8 cellular contexts compared by ENCODE assay signal in genomic region chr20:50690979-50691584, GRCh38. TPM values are rescaled to one million over a fixed set of nuclear protein-coding genes. Genes with fewer than 3 reads are reported as not detected.
DNase-seq lines count a peak whose midpoint lies in the region; ATAC-seq, FAIRE-seq and TF ChIP-seq lines count a peak whose summit lies in the region.

RIPOR3 (minus strand) TSS chr20:50691542; CDS start chr20:50691128, 414 bp downstream.

- no peak within 1 kb of the TSS for H3K4me3 ChIP-seq in GM12878

- no peaks in the 10 kb centered on the region for H3K4me1 ChIP-seq in GM12878 (ENCODE audit: control insufficient read depth, insufficient read depth, low read length)

- TF ChIP-seq POLR2A in GM12878 (IDR thresholded peaks at IDR 0.05; ENCODE audit: low read depth, low read length), result no peak

- no peak for TF ChIP-seq RAD21 in GM12878 (IDR thresholded peaks at IDR 0.05; ENCODE audit: insufficient read depth, low read depth, low read length)

- H3K79me2 ChIP-seq in GM12878 (ENCODE audit: control insufficient read depth, insufficient read depth, low read length), result no peaks in the 10 kb centered on the region

- SMC1A ChIA-PET in GM12878 (lab: Charles Lee; ENCODE audit: uncharacterized antibody, unreplicated experiment), result no interaction called here

- ATAC-seq in GM12878, result no peak
- ATAC-seq in HG03280 (IDR thresholded peaks at IDR 0.05; ENCODE audit: unreplicated experiment), result no peak

- no peaks in the 10 kb centered on the region for H3K9me3 ChIP-seq in GM12878 (replicated peaks; ENCODE audit: control insufficient read depth, insufficient read depth, low read length)

- in situ Hi-C loops in GM12878 (cut with MboI), result no loop called here

- no peak within 1 kb of the TSS for H3K27ac ChIP-seq in GM12878 (ENCODE audit: control insufficient read depth, insufficient read depth)

- H3K27me3 ChIP-seq in GM12878 (replicated peaks in 1 of 2; ENCODE audit: control insufficient read depth in 2 of 2, insufficient read depth in 2 of 2, low read length in 1 of 2), result peaks cover 3 to 8% of the 10 kb centered on the region in 2 experiments; a peak in 3 of 4 replicates

- DNase-seq in M059J (ENCODE audit: low read depth) (peak; percentile 37), GM12878 (ENCODE audit: low read depth, low spot score) (no peak), islet precursor cell (peak; percentile 74), Kasumi-1 (lab: John Stamatoyannopoulos, UW) (no peak), globus pallidus (ENCODE audit: low spot score) (no peak), NCI-H1048 (lab: John Stamatoyannopoulos, UW) (no peak)
- DNase-seq in stimulated activated CD8-positive, alpha-beta memory T cell treated with anti-CD3 and anti-CD28 coated beads, Interleukin-4, amount 100 ng/mL, for 48 hours, result peak; percentile 26

- POLR2A ChIA-PET in GM12878 (lab: Charles Lee), result interaction anchor here (0.7 kb wide), 1 partner anchor 33 kb away, joined by 3 read pairs; no protein-coding TSS in a partner anchor

- no peak within 1 kb of the TSS for H3K9ac ChIP-seq in GM12878 (ENCODE audit: control insufficient read depth, insufficient read depth, low read length)

- RAD21 ChIA-PET in GM12878 (lab: Charles Lee; ENCODE audit: unreplicated experiment), result no interaction called here

- H3K36me3 ChIP-seq in GM12878 (ENCODE audit: control insufficient read depth in 2 of 2, insufficient read depth in 2 of 2, low read length in 1 of 2), result no peaks in the 10 kb centered on the region

- H3K4me2 ChIP-seq in GM12878 (ENCODE audit: control insufficient read depth, insufficient read depth), result no peak within 1 kb of the TSS

- FAIRE-seq in GM12878 (lab: Jason Lieb, UNC), result no peak

- TF ChIP-seq EP300 in GM12878 (IDR thresholded peaks at IDR 0.05; ENCODE audit: borderline replicate concordance in 1 of 2, control insufficient read depth in 1 of 2, low read depth in 2 of 2, low read length in 2 of 2), result no peak

- CTCF ChIA-PET in GM12878 (lab: Yijun Ruan, JAX), result interaction anchor here (2.1 kb wide), 1 partner anchor 59 kb away, joined by 7 read pairs; no protein-coding TSS in a partner anchor

- WGBS in GM12878 (ENCODE audit: insufficient coverage, insufficient replicate concordance, low lambda C conversion rate, missing lambda C conversion rate), result 10% methylated on average over 29 of the region's 32 CpGs

- H2AFZ ChIP-seq in GM12878 (ENCODE audit: control insufficient read depth, low read depth, low read length), result no peak within 1 kb of the TSS

- no peak for TF ChIP-seq CTCF in GM12878 (IDR thresholded peaks at IDR 0.05 in 2 of 3, conservative IDR thresholded peaks at IDR 0.05 in 1 of 3; ENCODE audit: control insufficient read depth in 2 of 3, extremely low read depth in 1 of 3, insufficient read depth in 1 of 3, low read depth in 3 of 3, low read length in 3 of 3)

- no TSS peak for BruUV-seq in GM12878 (replicated peaks; lab: Mats Ljungman, UMichigan)

- no peaks in the 10 kb centered on the region for H4K20me1 ChIP-seq in GM12878 (ENCODE audit: control insufficient read depth, insufficient read depth)

- intact Hi-C loops in GM12878 (cut with micrococcal nuclease; ENCODE audit: unreplicated experiment), result no loop called here

TF ChIP-seq in GM12878, 131 proteins besides CTCF, POLR2A, EP300 and RAD21:
- TF ChIP-seq WRNIP1 (IDR thresholded peaks at IDR 0.05; ENCODE audit: borderline replicate concordance, low read depth, low read length) (no peak), NFXL1 (IDR thresholded peaks at IDR 0.05; ENCODE audit: borderline replicate concordance) (0 out of 2 replicates have a peak, but pooled peaks have one; percentile 4)
TF ChIP-seq in GM12878: peak in this region for 1.

RNA-seq across cellular contexts. Expression of gene RIPOR3, which starts in this region (rescaled TPM):
- total RNA-seq in M059J (2014; rRNA removed; shearing (Covaris generic)), result 1.5 and 1.9 TPM in 2 replicates
- total RNA-seq in GM12878 (2013; cell fraction: nucleolus; rRNA removed), result not detected in 2 replicates
- total RNA-seq in GM12878 (2014; rRNA removed) (not detected in 2 replicates), GM12878 (2014; rRNA removed; fragmentation: Illumina TruSeq; extraction: Trizol) (not detected in 2 replicates), GM12878 (2021) (0.05 TPM in 1 of 2 replicates, not detected in the other)
- 0.10 TPM for polyA plus RNA-seq in GM12878 (2011; ENCODE audit: low read depth)
- polyA plus RNA-seq in GM12878 (2011; rRNA removed) (not detected in 2 replicates), GM12878 (2014; fragmentation: Illumina TruSeq; extraction: Trizol) (0.07 TPM in 1 of 2 replicates, not detected in the other), GM12878 (2014; fragmentation: Nextera tagmentation; extraction: Ambion mirVana) (not detected), GM12878 (2014; rRNA removed) (0.04 TPM in 1 of 2 replicates, not detected in the other), GM12878 (2016; fragmentation: Nextera tagmentation; extraction: Ambion mirVana) (under 1 TPM; 0.17 to 0.55 TPM)
- polyA plus RNA-seq in GM12878 (2011; cell fraction: cytosol; rRNA removed), result not detected in 2 replicates
- 0.07 TPM in 1 of 2 replicates, not detected in the other for polyA plus RNA-seq in GM12878 (2011; cell fraction: nucleus; rRNA removed)
- 0.32 and 0.50 TPM in 2 replicates for polyA plus RNA-seq in GM12878 (2012)
- not detected in 2 replicates for polyA minus RNA-seq in GM12878 (2011; rRNA and poly(A)+ RNA removed)
- not detected in 2 replicates for polyA minus RNA-seq in GM12878 (2011; cell fraction: cytosol; rRNA and poly(A)+ RNA removed)
- polyA minus RNA-seq in GM12878 (2011; cell fraction: nucleus; rRNA and poly(A)+ RNA removed), result not detected in 2 replicates

Comparison
In these comparisons a context has a peak if more than half of its experiments do, and no peak if none do; other contexts are left out.
1. DNase-seq: peak in M059J (single experiment), islet precursor cell (single experiment) and stimulated activated CD8-positive, alpha-beta memory T cell treated with anti-CD3 and anti-CD28 coated beads, Interleukin-4, amount 100 ng/mL, for 48 hours (single experiment); none in GM12878 (single experiment), Kasumi-1 (0 of 2), globus pallidus (single experiment) and NCI-H1048 (single experiment).